Comparison of ENCODE assay signal across 17 cellular contexts in genomic region chr14:69553221-69553620, GRCh38. TPM values are rescaled to one million over a fixed set of nuclear protein-coding genes. Genes with fewer than 3 reads are reported as not detected.
DNase-seq lines count a peak whose midpoint lies in the region; ATAC-seq and TF ChIP-seq lines count a peak whose summit lies in the region.
"Had no signal": no experiment of that assay in that cellular context is flagged by ENCODE, and none has a peak within 500 bp of the region (broad histone marks: within the 10 kb centered on the region; RNA-seq: fewer than 3 reads in every experiment).

No MANE protein-coding gene starts in this region.

- DNase-seq in AG20443 (ENCODE audit: low spot score) (peak; percentile 67), HS-5 (ENCODE audit: low read depth) (peak; percentile 23), mammary epithelial cell (peak; percentile 58), left lung (peak in 1 of 2 donors; percentile 62), neuronal stem cell (ENCODE audit: low spot score) (no peak), cardiac septum (ENCODE audit: low spot score) (no peak)
- no peak for DNase-seq in effector memory CD4-positive, alpha-beta T cell
- DNase-seq: activated CD4-positive, alpha-beta memory T cell treated with anti-CD3 and anti-CD28 coated beads, Interleukin-2, amount 10 ng/mL, durations not matched to agents 7 days and 5 days; NCI-H2171; NK-92 treated with Interleukin-12 subunit alpha and Interleukin-12 subunit beta, amount 100 ng/mL, for 24 hours; ovary had no signal

- no peak overlapping the region for H3K18ac ChIP-seq in neuronal stem cell (ENCODE audit: low read length)

- H3K4me3 ChIP-seq in mammary epithelial cell (replicated peaks in 1 of 3; ENCODE audit: insufficient read depth in 1 of 3, low read depth in 2 of 3, low read length in 3 of 3) = no peak overlapping the region
- no peak overlapping the region for H3K4me3 ChIP-seq in left lung
- no peak overlapping the region for H3K4me3 ChIP-seq in neuronal stem cell (ENCODE audit: low read length in 2 of 2)
- no peak overlapping the region for H3K4me3 ChIP-seq in effector memory CD4-positive, alpha-beta T cell (ENCODE audit: insufficient read depth, low read depth, low read length, poor library complexity, severe bottlenecking)
- H3K4me3 ChIP-seq: BLaER1 treated with 17β-estradiol and CSF1 and Interleukin-3, amounts not matched to agents 10 nM and 100 nM; ovary; smooth muscle cell had no signal

- intact Hi-C loops in mammary epithelial cell (cut with micrococcal nuclease) = no loop called here
- intact Hi-C loops in left lung (cut with DNase I) = no loop called here
- intact Hi-C loops in cardiac septum (cut with DNase I) = no loop called here

- no peaks in the 10 kb centered on the region for H3K36me3 ChIP-seq in mammary epithelial cell (ENCODE audit: insufficient read depth, low read length)
- H3K36me3 ChIP-seq in left lung = no peaks in the 10 kb centered on the region
- H3K36me3 ChIP-seq in neuronal stem cell (replicated peaks in 1 of 2; ENCODE audit: control insufficient read depth in 2 of 2, insufficient read depth in 2 of 2, low read length in 2 of 2) = no peaks in the 10 kb centered on the region
- H3K36me3 ChIP-seq in effector memory CD4-positive, alpha-beta T cell (ENCODE audit: control insufficient read depth, insufficient read depth, low read length) = no peaks in the 10 kb centered on the region
- H3K36me3 ChIP-seq: BLaER1 treated with 17β-estradiol and CSF1 and Interleukin-3, amounts not matched to agents 10 nM and 100 nM; ovary had no signal

- H3K9ac ChIP-seq in mammary epithelial cell (ENCODE audit: insufficient read depth, low read length) = no peak overlapping the region
- H3K9ac ChIP-seq in neuronal stem cell (ENCODE audit: low read depth, low read length, poor library complexity) = no peak overlapping the region
- H3K9ac ChIP-seq: BLaER1 treated with 17β-estradiol and CSF1 and Interleukin-3, amounts not matched to agents 10 nM and 100 nM had no signal

- H3K27ac ChIP-seq in mammary epithelial cell (ENCODE audit: insufficient read depth, low read depth, low read length) (no peak overlapping the region), left lung (no peak overlapping the region), neuronal stem cell (replicated peaks; ENCODE audit: low read length) (no peak overlapping the region)
- no peak overlapping the region for H3K27ac ChIP-seq in effector memory CD4-positive, alpha-beta T cell (ENCODE audit: insufficient read depth, low read length, poor library complexity, severe bottlenecking)
- H3K27ac ChIP-seq: BLaER1 treated with 17β-estradiol and CSF1 and Interleukin-3, amounts not matched to agents 10 nM and 100 nM; ovary had no signal

- no peak overlapping the region for H2AK5ac ChIP-seq in neuronal stem cell (ENCODE audit: low read depth, low read length)

- H3K4me2 ChIP-seq in mammary epithelial cell (ENCODE audit: insufficient read depth, low read depth, low read length) (no peak overlapping the region), neuronal stem cell (ENCODE audit: insufficient read depth, low read length, poor library complexity, severe bottlenecking) (no peak overlapping the region)
- H3K4me2 ChIP-seq: smooth muscle cell had no signal

- H3K14ac ChIP-seq in neuronal stem cell (ENCODE audit: low read length) = no peak overlapping the region

- H2BK5ac ChIP-seq in neuronal stem cell (ENCODE audit: low read length) = no peak overlapping the region

- H2BK15ac ChIP-seq in neuronal stem cell (ENCODE audit: low read length) = no peak overlapping the region

- H3K9me3 ChIP-seq in mammary epithelial cell (replicated peaks; ENCODE audit: insufficient read depth, low read length) (no peaks in the 10 kb centered on the region), left lung (no peaks in the 10 kb centered on the region), neuronal stem cell (replicated peaks in 1 of 2; ENCODE audit: control insufficient read depth in 2 of 2, insufficient read depth in 1 of 2, low read depth in 1 of 2, low read length in 2 of 2) (no peaks in the 10 kb centered on the region)
- H3K9me3 ChIP-seq in effector memory CD4-positive, alpha-beta T cell (ENCODE audit: control insufficient read depth, low read length) = no peaks in the 10 kb centered on the region
- H3K9me3 ChIP-seq: BLaER1 treated with 17β-estradiol and CSF1 and Interleukin-3, amounts not matched to agents 10 nM and 100 nM; ovary had no signal

- TF ChIP-seq CTCF in mammary epithelial cell (conservative IDR thresholded peaks at IDR 0.05 in 1 of 2, IDR thresholded peaks at IDR 0.05 in 1 of 2; ENCODE audit: extremely low read depth in 1 of 2, insufficient read depth in 1 of 2, low read depth in 1 of 2, low read length in 2 of 2) (no peak), left lung (IDR thresholded peaks at IDR 0.05) (no peak)

- H4K8ac ChIP-seq in neuronal stem cell (ENCODE audit: low read depth, low read length) = no peak overlapping the region

- CTCF ChIA-PET in mammary epithelial cell (lab: Charles Lee; ENCODE audit: low non-redundant PET) = no interaction called here

- ATAC-seq in left lung (peak; percentile 81), HG02885 (IDR thresholded peaks at IDR 0.05; ENCODE audit: poor library complexity, unreplicated experiment) (no peak)
- ATAC-seq: activated T-helper 17 cell treated with anti-CD3 and anti-CD28 coated beads, Interleukin-2, amount 50 U/mL, for 72 hours; SK-N-SH treated with all-trans-retinoic acid at 6 μM for 48 hours had no signal

- H3K4me1 ChIP-seq in mammary epithelial cell (ENCODE audit: insufficient read depth, low read length) (no peaks in the 10 kb centered on the region), left lung (no peaks in the 10 kb centered on the region), neuronal stem cell (ENCODE audit: control insufficient read depth in 2 of 2, insufficient read depth in 1 of 2, low read depth in 1 of 2, low read length in 2 of 2) (peaks cover 3 to 12% of the 10 kb centered on the region in 2 donors)
- H3K4me1 ChIP-seq in effector memory CD4-positive, alpha-beta T cell (ENCODE audit: control insufficient read depth, insufficient read depth, low read length, poor library complexity, severe bottlenecking) = no peaks in the 10 kb centered on the region

- H2BK120ac ChIP-seq in neuronal stem cell (ENCODE audit: low read depth, low read length) = no peak overlapping the region

- no peak overlapping the region for H2BK12ac ChIP-seq in neuronal stem cell (ENCODE audit: low read length)

- no peak overlapping the region for H3K4ac ChIP-seq in neuronal stem cell (ENCODE audit: low read length)

- 17% methylated on average over 1 of the region's 1 CpG for WGBS in mammary epithelial cell (ENCODE audit: low coverage, missing lambda C conversion rate)
- no CpG with 5 or more reads among the region's 1 CpG for WGBS in neuronal stem cell (ENCODE audit: extremely low coverage in 2 of 2, insufficient read length in 2 of 2, insufficient replicate concordance in 1 of 2), 2 donors

- H4K91ac ChIP-seq in neuronal stem cell (ENCODE audit: low read depth, low read length, poor library complexity) = no peak overlapping the region

- no peaks in the 10 kb centered on the region for H4K20me1 ChIP-seq in mammary epithelial cell (ENCODE audit: insufficient read depth, low read length)
- H4K20me1 ChIP-seq: BLaER1 treated with 17β-estradiol and CSF1 and Interleukin-3, amounts not matched to agents 10 nM and 100 nM had no signal

- no peak overlapping the region for H3K23ac ChIP-seq in neuronal stem cell (ENCODE audit: low read depth, low read length, poor library complexity)

- H3K27me3 ChIP-seq in mammary epithelial cell (ENCODE audit: insufficient read depth, low read length) (no peaks in the 10 kb centered on the region), left lung (peaks cover 2 to 66% of the 10 kb centered on the region in 2 donors), neuronal stem cell (ENCODE audit: control insufficient read depth in 3 of 3, insufficient read depth in 3 of 3, low read depth in 1 of 3, low read length in 3 of 3) (no peaks in the 10 kb centered on the region)
- peaks cover 5% of the 10 kb centered on the region for H3K27me3 ChIP-seq in effector memory CD4-positive, alpha-beta T cell (replicated peaks; ENCODE audit: control insufficient read depth, insufficient read depth, low read length, poor library complexity, severe bottlenecking)
- H3K27me3 ChIP-seq: ovary had no signal

- dilution Hi-C loops in mammary epithelial cell (cut with HindIII; ENCODE audit: low sequenced_read_pairs) = no loop called here

- H3K79me1 ChIP-seq in neuronal stem cell (ENCODE audit: low read depth, low read length) = no peaks in the 10 kb centered on the region

- H2AFZ ChIP-seq in mammary epithelial cell (ENCODE audit: low read depth, low read length) (no peak overlapping the region), neuronal stem cell (ENCODE audit: low read length) (no peak overlapping the region)

- in situ Hi-C loops in mammary epithelial cell (cut with MboI; ENCODE audit: low sequenced_read_pairs in 2 of 2) = no loop called here

- no peaks in the 10 kb centered on the region for H3K79me2 ChIP-seq in mammary epithelial cell (ENCODE audit: insufficient read depth, low read length)

- no TSS peak for BruUV-seq in mammary epithelial cell (replicated peaks; lab: Mats Ljungman, UMichigan)

RNA-seq across cellular contexts. Expression of gene CCDC177, which starts 21.4 kb away (rescaled TPM):
- not detected for total RNA-seq in mammary epithelial cell
- polyA plus RNA-seq in mammary epithelial cell = not detected
- polyA minus RNA-seq in mammary epithelial cell = not detected
- total RNA-seq in left lung = not detected
- polyA plus RNA-seq in neuronal stem cell (2013, experiment 1 of 2) = 7.6 TPM
- polyA plus RNA-seq in neuronal stem cell (2013, experiment 2 of 2) = 7.7 TPM
- not detected for total RNA-seq in cardiac septum
- total RNA-seq: activated CD4-positive, alpha-beta memory T cell treated with anti-CD3 and anti-CD28 coated beads, Interleukin-2, amount 10 ng/mL, durations not matched to agents 7 days and 5 days; activated T-helper 17 cell treated with anti-CD3 and anti-CD28 coated beads, Interleukin-2, amount 50 U/mL, for 72 hours; glomerular endothelial cell; ovary; smooth muscle cell had no signal
- polyA plus RNA-seq: smooth muscle cell had no signal

RNA-seq across cellular contexts. Expression of gene SUSD6, which starts 58.2 kb away (rescaled TPM):
- total RNA-seq in mammary epithelial cell = 10 to 100 TPM; 34.8 to 45.6 TPM
- polyA plus RNA-seq in mammary epithelial cell = 17.1 TPM
- polyA minus RNA-seq in mammary epithelial cell = 41.4 TPM
- total RNA-seq in left lung = 10 to 100 TPM; 63.8 to 77.4 TPM
- polyA plus RNA-seq in neuronal stem cell (2013, experiment 1 of 2) = 5.6 TPM
- polyA plus RNA-seq in neuronal stem cell (2013, experiment 2 of 2) = 5.6 TPM
- total RNA-seq in cardiac septum = 26.9 TPM

Comparison
In these comparisons a context has a peak if more than half of its experiments do, and no peak if none do; other contexts are left out.
1. DNase-seq: peak in AG20443 (single experiment), HS-5 (single experiment) and mammary epithelial cell (single experiment); none in neuronal stem cell (single experiment), effector memory CD4-positive, alpha-beta T cell (0 of 3) and cardiac septum (single experiment).